ENCODE assay signal across 25 cellular contexts in the genomic region with DNA sequence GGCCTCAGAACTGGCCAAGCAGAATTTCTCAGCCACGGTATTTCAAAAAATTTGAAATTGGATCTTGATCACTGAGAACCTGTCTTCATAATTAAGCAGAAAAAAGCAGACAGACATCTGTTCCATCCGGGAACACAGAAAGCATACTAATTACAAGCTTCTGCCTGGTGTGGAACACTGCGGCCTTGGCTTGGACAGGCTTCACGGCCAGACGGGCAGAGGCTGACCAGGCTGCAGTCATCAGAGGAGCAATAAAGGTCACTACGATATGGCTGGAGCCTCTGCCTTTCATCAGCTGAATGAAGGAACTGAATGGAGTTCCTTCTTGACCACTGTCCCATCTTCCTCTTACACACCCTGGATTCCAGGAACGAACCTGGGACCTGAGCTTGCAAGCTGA. TPM values are rescaled to one million over a fixed set of nuclear protein-coding genes. Genes with fewer than 3 reads are reported as not detected.
"Had no signal": no experiment of that assay in that cellular context is flagged by ENCODE, and none has a peak within 500 bp of the region (broad histone marks: within the 10 kb centered on the region; RNA-seq: fewer than 3 reads in every experiment).

No MANE protein-coding gene starts in this region.

- H3K36me3 ChIP-seq: ascending aorta, cardiac muscle cell, colonic mucosa, left ventricle myocardium inferior, sigmoid colon, upper lobe of left lung, vagina had no signal

- H3K9me3 ChIP-seq: ascending aorta, colonic mucosa, left ventricle myocardium inferior, sigmoid colon, upper lobe of left lung, vagina had no signal

- H3K27ac ChIP-seq: ascending aorta, cardiac muscle cell, colonic mucosa, epithelial cell of prostate, left ventricle myocardium inferior, sigmoid colon, upper lobe of left lung, vagina had no signal

- DNase-seq: activated CD4-positive, alpha-beta memory T cell treated with anti-CD3 and anti-CD28 coated beads for 36 hours; activated CD4-positive, alpha-beta T cell treated with anti-CD3 and anti-CD28 coated beads, Interleukin-2, amount 10 ng/mL, durations not matched to agents 24 days and 14 days; activated CD8-positive, alpha-beta memory T cell treated with anti-CD3 and anti-CD28 coated beads, Interleukin-2, amount 50 U/mL, for 48 hours; activated gamma-delta T cell; activated naive CD4-positive, alpha-beta T cell treated with anti-CD3 and anti-CD28 coated beads, Interleukin-2, amount 10 ng/mL, durations not matched to agents 7 days and 5 days; activated naive CD8-positive, alpha-beta T cell treated with anti-CD3 and anti-CD28 coated beads, Interleukin-2, amount 10 ng/mL, durations not matched to agents 7 days and 5 days; activated T-cell treated with anti-CD3 and anti-CD28 coated beads, Interleukin-2, amount 50 U/mL, for 24 hours; cerebellar nuclear complex; colonic mucosa; effector CD8-positive, alpha-beta T cell; islet precursor cell; left ventricle myocardium inferior; sigmoid colon; small intestine; stimulated activated CD4-positive, alpha-beta T cell treated with anti-CD3 and anti-CD28 coated beads, Interleukin-4, amount 100 ng/mL, for 24 hours; stimulated activated CD8-positive, alpha-beta memory T cell treated with anti-CD3 and anti-CD28 coated beads, Interleukin-4, amount 100 ng/mL, for 48 hours; stimulated activated naive CD8-positive, alpha-beta T cell treated with anti-CD3 and anti-CD28 coated beads, Interleukin-15, amount 100 ng/mL, for 72 hours; upper lobe of left lung had no signal

- H3K4me1 ChIP-seq: ascending aorta, colonic mucosa, vagina had no signal

- H3K27me3 ChIP-seq: ascending aorta, colonic mucosa, vagina had no signal

- ATAC-seq: activated CD4-positive, CD25-positive, alpha-beta regulatory T cell treated with anti-CD3 and anti-CD28 coated beads, Interleukin-2, amount 50 U/mL, for 24 hours; stimulated activated memory B cell treated with anti-CD40 and anti-IgM and Interleukin-4, amounts not matched to agents 10 μg/mL and 1 μg/mL and 100 μg/mL, for 72 hours; stimulated activated naive CD8-positive, alpha-beta T cell treated with anti-CD3 and anti-CD28 coated beads, Interleukin-15, amount 100 ng/mL, for 72 hours had no signal

- H3K4me3 ChIP-seq: ascending aorta, cardiac muscle cell, colonic mucosa, left ventricle myocardium inferior, lung, sigmoid colon, upper lobe of left lung, vagina had no signal

RNA-seq across cellular contexts. Expression of gene NRSN1, which starts 3.9 kb away (rescaled TPM):
- polyA plus RNA-seq: cardiac muscle cell, lung had no signal
